ENCODE assay signal across 27 cellular contexts in the genomic region with DNA sequence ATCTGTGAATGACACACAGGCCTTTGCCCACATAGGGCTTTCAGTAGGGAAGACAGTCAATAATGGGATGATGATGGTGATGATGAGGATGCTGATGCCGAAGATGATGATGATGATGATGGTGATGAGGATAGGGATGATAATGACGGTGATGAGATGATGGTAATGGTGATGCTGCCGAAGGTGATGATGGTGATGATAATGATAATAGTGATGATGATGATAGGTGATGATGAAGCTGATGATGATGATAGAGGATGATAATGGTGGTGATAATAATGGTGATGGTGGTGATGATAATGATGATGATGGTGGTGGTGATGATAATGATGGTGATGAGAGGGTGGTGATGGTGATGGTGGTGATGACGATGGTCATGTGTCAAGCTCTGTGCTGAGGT. TPM values are rescaled to one million over a fixed set of nuclear protein-coding genes. Genes with fewer than 3 reads are reported as not detected.
"Had no signal": no experiment of that assay in that cellular context is flagged by ENCODE, and none has a peak within 500 bp of the region (broad histone marks: within the 10 kb centered on the region; RNA-seq: fewer than 3 reads in every experiment).

No MANE protein-coding gene starts in this region.

- H3K9me3 Mint-ChIP-seq: activated naive CD4-positive, alpha-beta T cell treated with anti-CD3 and anti-CD28 coated beads, Interleukin-2, amount 50 U/mL, for 24 hours; activated naive CD8-positive, alpha-beta T cell treated with anti-CD3 and anti-CD28 coated beads, Interleukin-2, amount 50 U/mL, for 24 hours; natural killer cell treated with Interleukin-12 subunit alpha and Interleukin-12 subunit beta and Interleukin-15 and Interleukin-18, amount 100 ng/mL, for 72 hours; type B pancreatic cell had no signal

- H3K4me1 Mint-ChIP-seq: activated naive CD4-positive, alpha-beta T cell treated with anti-CD3 and anti-CD28 coated beads, Interleukin-2, amount 50 U/mL, for 24 hours had no signal

- H3K36me3 ChIP-seq: colonic mucosa, gastrocnemius medialis, spleen, vagina had no signal

- H3K9me3 ChIP-seq: colonic mucosa, gastrocnemius medialis, mucosa of descending colon, spleen, testis, vagina had no signal

- ATAC-seq: activated naive CD8-positive, alpha-beta T cell treated with anti-CD3 and anti-CD28 coated beads, Interleukin-2, amount 50 U/mL, for 24 hours; gastrocnemius medialis; left ventricle myocardium superior; mucosa of descending colon; natural killer cell treated with Interleukin-12 subunit alpha and Interleukin-12 subunit beta and Interleukin-15 and Interleukin-18, amount 100 ng/mL, for 72 hours; right cardiac atrium had no signal

- H3K4me1 ChIP-seq: colonic mucosa, spleen, testis, vagina had no signal

- H3K27me3 ChIP-seq: testis, vagina had no signal

- H3K4me3 Mint-ChIP-seq: activated naive CD4-positive, alpha-beta T cell treated with anti-CD3 and anti-CD28 coated beads, Interleukin-2, amount 50 U/mL, for 24 hours; activated naive CD8-positive, alpha-beta T cell treated with anti-CD3 and anti-CD28 coated beads, Interleukin-2, amount 50 U/mL, for 24 hours; natural killer cell treated with Interleukin-12 subunit alpha and Interleukin-12 subunit beta and Interleukin-15 and Interleukin-18, amount 100 ng/mL, for 72 hours; type B pancreatic cell had no signal

- DNase-seq: activated CD4-positive, alpha-beta T cell treated with anti-CD3 and anti-CD28 coated beads for 48 hours; activated CD4-positive, alpha-beta T cell treated with anti-CD3 and anti-CD28 coated beads, Interleukin-2, amount 50 U/mL, for 48 hours; activated CD8-positive, alpha-beta memory T cell treated with anti-CD3 and anti-CD28 coated beads, Interleukin-2, amount 50 U/mL, for 4 hours; activated gamma-delta T cell treated with Interleukin-2 at 50 U/mL for 16 hours; activated naive CD8-positive, alpha-beta T cell treated with anti-CD3 and anti-CD28 coated beads, Interleukin-2, amount 50 U/mL, for 24 hours; activated T-cell treated with anti-CD3 and anti-CD28 coated beads, Interleukin-2, amount 50 U/mL, for 1 hour; amygdala; colonic mucosa; dorsolateral prefrontal cortex; effector memory CD4-positive, alpha-beta T cell; erythroblast; gastrocnemius medialis; glutamatergic neuron; left ventricle myocardium superior; mucosa of descending colon; posterior cingulate gyrus; right cardiac atrium; spleen; stimulated activated naive CD4-positive, alpha-beta T cell treated with Interleukin-2 at 50 U/mL for 16 hours; T-helper 9 cell; testis had no signal

- H3K27ac Mint-ChIP-seq: activated naive CD4-positive, alpha-beta T cell treated with anti-CD3 and anti-CD28 coated beads, Interleukin-2, amount 50 U/mL, for 24 hours; activated naive CD8-positive, alpha-beta T cell treated with anti-CD3 and anti-CD28 coated beads, Interleukin-2, amount 50 U/mL, for 24 hours; natural killer cell treated with Interleukin-12 subunit alpha and Interleukin-12 subunit beta and Interleukin-15 and Interleukin-18, amount 100 ng/mL, for 72 hours; type B pancreatic cell had no signal

- H3K4me3 ChIP-seq: colonic mucosa, dorsolateral prefrontal cortex, gastrocnemius medialis, mucosa of descending colon, spleen, testis, vagina had no signal

- H3K27ac ChIP-seq: colonic mucosa, dorsolateral prefrontal cortex, gastrocnemius medialis, spleen, testis, vagina, VCaP had no signal

- H3K36me3 Mint-ChIP-seq: activated naive CD4-positive, alpha-beta T cell treated with anti-CD3 and anti-CD28 coated beads, Interleukin-2, amount 50 U/mL, for 24 hours; natural killer cell treated with Interleukin-12 subunit alpha and Interleukin-12 subunit beta and Interleukin-15 and Interleukin-18, amount 100 ng/mL, for 72 hours had no signal

RNA-seq across cellular contexts. Expression of a gene that starts 12.9 kb away (rescaled TPM):
- total RNA-seq: activated CD8-positive, alpha-beta memory T cell treated with anti-CD3 and anti-CD28 coated beads for 36 hours; natural killer cell treated with Interleukin-12 subunit alpha and Interleukin-12 subunit beta and Interleukin-15 and Interleukin-18, amount 100 ng/mL, for 72 hours; spleen had no signal

RNA-seq across cellular contexts. Expression of a gene that starts 24.6 kb away (rescaled TPM):
- total RNA-seq: activated CD8-positive, alpha-beta memory T cell treated with anti-CD3 and anti-CD28 coated beads for 36 hours; natural killer cell treated with Interleukin-12 subunit alpha and Interleukin-12 subunit beta and Interleukin-15 and Interleukin-18, amount 100 ng/mL, for 72 hours; spleen had no signal
